In the genomic region with DNA sequence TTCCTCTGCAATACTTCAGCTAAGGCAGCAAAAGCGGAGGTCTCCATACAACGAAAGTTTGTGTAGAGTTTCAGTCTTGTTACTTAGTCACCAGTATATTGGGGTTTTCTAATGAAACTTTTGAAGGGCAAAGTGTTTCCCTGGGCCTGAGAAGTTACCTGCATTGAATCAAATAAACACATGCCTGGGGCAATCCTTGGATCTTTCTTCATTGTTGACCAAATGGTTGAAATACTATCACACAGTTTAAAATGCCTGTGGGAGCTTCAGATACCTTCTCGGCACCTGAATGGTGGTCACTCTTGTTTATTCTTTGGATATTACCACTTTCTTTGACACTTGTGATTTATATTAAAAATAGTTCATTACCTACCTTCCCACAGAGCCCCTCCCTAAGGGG, we compare ENCODE assay signal across 1 cellular context.
TF ChIP-seq lines count a peak whose summit lies in the region.

No MANE protein-coding gene starts in this region.

TF ChIP-seq in WTC11, 78 proteins besides CTCF, POLR2A, EP300 and RAD21 (continued from another document):
- TF ChIP-seq GABPB1 (CRISPR knock-in tag; IDR thresholded peaks at IDR 0.05), result no peak
- TF ChIP-seq ZNF317 (CRISPR knock-in tag; IDR thresholded peaks at IDR 0.05; ENCODE audit: borderline replicate concordance, low read depth), result no peak
- no peak for TF ChIP-seq RELA (CRISPR knock-in tag; IDR thresholded peaks at IDR 0.05; ENCODE audit: borderline replicate concordance)
